ENCODE assay signal across 9 cellular contexts in genomic region chr20:57092112-57092899, GRCh38.
A peak's percentile ranks its signal among the peaks of the same experiment; 100 is the strongest.
DNase-seq lines count a peak whose midpoint lies in the region; ATAC-seq, FAIRE-seq and TF ChIP-seq lines count a peak whose summit lies in the region.
"Had no signal": no experiment of that assay in that cellular context is flagged by ENCODE, and none has a peak within 500 bp of the region (broad histone marks: within the 10 kb centered on the region; RNA-seq: fewer than 3 reads in every experiment).

No MANE protein-coding gene starts in this region.

- TF ChIP-seq CTCF in GM06990 (IDR thresholded peaks at IDR 0.05; ENCODE audit: insufficient read depth, low read length, poor library complexity, severe bottlenecking) (peak; percentile 87), PC-3 (conservative IDR thresholded peaks at IDR 0.05; ENCODE audit: low read depth, low read length) (peak; percentile 92), foreskin keratinocyte (conservative IDR thresholded peaks at IDR 0.05) (peak; percentile 88), pancreas (IDR thresholded peaks at IDR 0.05) (peak; percentile 37 to 62 (median 55))

- H3K4me3 ChIP-seq in GM06990 (replicated peaks; ENCODE audit: low read depth, low read length) (no peak overlapping the region), PC-3 (ENCODE audit: low read length) (no peak overlapping the region), pancreas (no peak overlapping the region)

- H3K9me3 ChIP-seq in PC-3 (ENCODE audit: low read length) (no peaks in the 10 kb centered on the region), pancreas (no peaks in the 10 kb centered on the region)

- no TSS peak for BruUV-seq in PC-3 (replicated peaks; lab: Mats Ljungman, UMichigan)

- H3K4me2 ChIP-seq in PC-3 (ENCODE audit: low read length), result peak overlapping the region; percentile 24; the same call in 1 of the 2 replicates

- no peak overlapping the region for H3K9ac ChIP-seq in PC-3 (ENCODE audit: low read length)

- no peak for FAIRE-seq in pancreas (lab: Jason Lieb, UNC)

- no peaks in the 10 kb centered on the region for H3K4me1 ChIP-seq in PC-3 (ENCODE audit: insufficient read depth, low read length)
- H3K4me1 ChIP-seq in foreskin keratinocyte, result no peaks in the 10 kb centered on the region
- no peaks in the 10 kb centered on the region for H3K4me1 ChIP-seq in pancreas

- H3F3A ChIP-seq in PC-3 (ENCODE audit: low read length, unreplicated experiment), result no peaks in the 10 kb centered on the region

- no peaks in the 10 kb centered on the region for H3K9me2 ChIP-seq in PC-3 (replicated peaks; ENCODE audit: low read length)

- H3K36me3 ChIP-seq in GM06990 (ENCODE audit: control insufficient read depth, insufficient read depth, low read length) (no peaks in the 10 kb centered on the region), PC-3 (ENCODE audit: low read depth, low read length) (no peaks in the 10 kb centered on the region), pancreas (no peaks in the 10 kb centered on the region)

- H3K27me3 ChIP-seq in GM06990 (replicated peaks; ENCODE audit: control insufficient read depth, insufficient read depth, low read length), result no peaks in the 10 kb centered on the region; the same call in 1 of the 2 replicates
- peaks cover 30% of the 10 kb centered on the region for H3K27me3 ChIP-seq in PC-3 (ENCODE audit: low read length)
- peaks cover 33% of the 10 kb centered on the region for H3K27me3 ChIP-seq in foreskin keratinocyte
- H3K27me3 ChIP-seq in pancreas, result peaks cover 0 to 2% (median 0%) of the 10 kb centered on the region in 4 donors

- H3K27ac ChIP-seq in PC-3 (ENCODE audit: low read length) (no peak overlapping the region), foreskin keratinocyte (no peak overlapping the region), pancreas (no peak overlapping the region)

- CTCF ChIA-PET in PC-3 (lab: Charles Lee), result interaction anchor here (0.7 to 1.3 kb wide), 2 partner anchors 75 to 240 kb away, joined by 3 read pairs; no protein-coding TSS in a partner anchor

- no peaks in the 10 kb centered on the region for H3K79me2 ChIP-seq in PC-3 (ENCODE audit: low read length)

- peak; percentile 57 for DNase-seq in GM06990 (ENCODE audit: extremely low read depth, insufficient read length)
- peak; percentile 81 for DNase-seq in PC-3
- DNase-seq in activated T-cell treated with anti-CD3 and anti-CD28 coated beads, Interleukin-2, amount 50 U/mL, for 48 hours, result peak; percentile 71 to 79
- DNase-seq in foreskin keratinocyte, result peak in 1 of 2 donors; percentile 33
- DNase-seq in pancreas, result peak; percentile 16 to 88 (median 55)
- no peak for DNase-seq in cerebellar nuclear complex (lab: John Stamatoyannopoulos, UW)

- no peaks in the 10 kb centered on the region for H4K20me1 ChIP-seq in PC-3 (ENCODE audit: low read length)

- ATAC-seq in HG03342 (IDR thresholded peaks at IDR 0.05; ENCODE audit: unreplicated experiment), result peak; percentile 71
- ATAC-seq in PC-3, result peak; percentile 71
- peak; percentile 63 for ATAC-seq in foreskin keratinocyte
- ATAC-seq in pancreas, result peak; percentile 53 to 89 (median 86)
- ATAC-seq in HG03378 (IDR thresholded peaks at IDR 0.05; ENCODE audit: unreplicated experiment), result no peak
- ATAC-seq: effector memory CD8-positive, alpha-beta T cell had no signal

- intact Hi-C loops in PC-3 (cut with micrococcal nuclease), result loop anchor here (1.0 to 10.0 kb wide), 2 partner anchors 240 to 402 kb away; no protein-coding TSS in a partner anchor
- intact Hi-C loops in pancreas (cut with DNase I), result loop anchor here in 1 of 3 donors (5.0 kb wide), 1 partner anchor 255 kb away; no protein-coding TSS in a partner anchor

- peak overlapping the region; percentile 49 for H2AFZ ChIP-seq in PC-3 (ENCODE audit: low read length)

- POLR2A ChIA-PET in PC-3 (lab: Charles Lee; ENCODE audit: unreplicated experiment), result no interaction called here

- 18 to 30% methylated on average over 22 to 34 of the region's 34 CpGs for WGBS in pancreas, 2 donors

Comparison
In these comparisons a context has a peak if more than half of its experiments do, and no peak if none do; other contexts are left out.
1. DNase-seq: peak in GM06990 (single experiment), PC-3 (single experiment), activated T-cell treated with anti-CD3 and anti-CD28 coated beads, Interleukin-2, amount 50 U/mL, for 48 hours (2 of 2) and pancreas (6 of 6); none in cerebellar nuclear complex (0 of 2).
2. Peak in every context shown above with its lines, with median percentiles within 50 percentile points of each other: CTCF ChIP-seq.